8 cellular contexts compared by ENCODE assay signal in genomic region chr1:221439734-221440436, GRCh38.
DNase-seq lines count a peak whose midpoint lies in the region; ATAC-seq and TF ChIP-seq lines count a peak whose summit lies in the region.

No MANE protein-coding gene starts in this region.

- in situ Hi-C loops in astrocyte of the cerebellum (cut with HindIII; ENCODE audit: low sequenced_read_pairs) = loop anchor here (10.0 kb wide), 2 partner anchors 165 to 555 kb away; no protein-coding TSS in a partner anchor

- H3K36me3 ChIP-seq in mucosa of descending colon (ENCODE audit: low read depth) = no peaks in the 10 kb centered on the region

- intact Hi-C loops in mucosa of descending colon (cut with DNase I, micrococcal nuclease) = loop anchor here (10.0 kb wide), 2 partner anchors 175 to 565 kb away; partner anchors contain the start of gene HLX (in 1 of the 2)

- H3K4me1 ChIP-seq in mucosa of descending colon (ENCODE audit: low read depth) = no peaks in the 10 kb centered on the region

- H3K9me3 ChIP-seq in mucosa of descending colon = no peaks in the 10 kb centered on the region

- ATAC-seq in mucosa of descending colon (peak; percentile 24), HG02885 (IDR thresholded peaks at IDR 0.05; ENCODE audit: poor library complexity, unreplicated experiment) (no peak), left lobe of liver (no peak), HG02840 (IDR thresholded peaks at IDR 0.05; ENCODE audit: low FRiP score, unreplicated experiment) (no peak)

- H3K4me3 ChIP-seq in astrocyte of the cerebellum (ENCODE audit: low read depth, low read length) (no peak overlapping the region), mucosa of descending colon (no peak overlapping the region)

- DNase-seq in COLO668 (lab: John Stamatoyannopoulos, UW; ENCODE audit: unreplicated experiment) (peak; percentile 18), LoVo (ENCODE audit: low spot score) (peak; percentile 77), astrocyte of the cerebellum (ENCODE audit: low read depth) (peak; percentile 94), mucosa of descending colon (no peak), mucosa of gallbladder (ENCODE audit: low spot score) (no peak), left lobe of liver (ENCODE audit: low spot score) (no peak)

- no peak for TF ChIP-seq CTCF in astrocyte of the cerebellum (IDR thresholded peaks at IDR 0.05; ENCODE audit: low read depth, low read length, missing control alignments)
- TF ChIP-seq CTCF in mucosa of descending colon (IDR thresholded peaks at IDR 0.05) = no peak

Comparison
In these comparisons a context has a peak if more than half of its experiments do, and no peak if none do; other contexts are left out.
1. DNase-seq: peak in COLO668 (single experiment), LoVo (single experiment) and astrocyte of the cerebellum (single experiment); none in mucosa of descending colon (0 of 3), mucosa of gallbladder (single experiment) and left lobe of liver (single experiment).